Comparison of ENCODE assay signal across 36 cellular contexts in the genomic region with DNA sequence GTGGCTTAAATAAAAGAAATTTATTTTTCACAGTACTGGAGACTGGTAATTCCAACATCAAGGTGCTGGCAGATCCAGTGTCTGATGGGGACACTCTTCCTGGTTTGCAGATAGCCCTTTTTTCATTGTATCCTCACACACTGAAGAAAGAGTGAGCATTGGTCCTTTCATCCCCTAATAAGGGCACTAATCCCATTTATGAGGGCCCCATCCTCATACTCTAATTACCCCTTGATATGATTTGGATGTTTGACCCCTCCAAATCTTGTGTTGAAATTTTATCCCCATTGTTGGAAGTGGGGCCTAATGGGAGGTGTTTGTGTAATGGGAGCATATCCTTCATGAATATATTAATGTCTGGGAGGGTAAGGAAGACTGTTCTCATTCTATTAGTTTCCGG. TPM values are rescaled to one million over a fixed set of nuclear protein-coding genes. Genes with fewer than 3 reads are reported as not detected.
"Had no signal": no experiment of that assay in that cellular context is flagged by ENCODE, and none has a peak within 500 bp of the region (broad histone marks: within the 10 kb centered on the region; RNA-seq: fewer than 3 reads in every experiment).

No MANE protein-coding gene starts in this region.

- H3K27me3 ChIP-seq: adrenal gland, body of pancreas, brain microvascular endothelial cell, breast epithelium had no signal

- ATAC-seq: activated CD8-positive, alpha-beta T cell treated with anti-CD3 and anti-CD28 coated beads for 36 hours; activated naive CD4-positive, alpha-beta T cell treated with anti-CD3 and anti-CD28 coated beads, Interleukin-2, amount 50 U/mL, for 72 hours; activated T-cell treated with anti-CD3 and anti-CD28 coated beads, Interleukin-2, amount 50 U/mL, for 4 hours; activated T-cell treated with anti-CD3 and anti-CD28 coated beads, Interleukin-2, amount 50 U/mL, for 72 hours; activated T-helper 17 cell treated with anti-CD3 and anti-CD28 coated beads, Interleukin-2, amount 50 U/mL, for 72 hours; body of pancreas had no signal

- DNase-seq: activated B cell treated with CpG ODN at 0.5 μM for 24 hours; activated CD4-positive, alpha-beta memory T cell treated with anti-CD3 and anti-CD28 coated beads for 36 hours; activated CD4-positive, alpha-beta T cell treated with anti-CD3 and anti-CD28 coated beads for 4 hours; activated CD4-positive, alpha-beta T cell treated with anti-CD3 and anti-CD28 coated beads, Interleukin-2, amount 10 ng/mL, durations not matched to agents 24 days and 14 days; activated CD4-positive, alpha-beta T cell treated with anti-CD3 and anti-CD28 coated beads, Interleukin-2, amount 50 U/mL, for 1 hour; activated CD4-positive, alpha-beta T cell treated with anti-CD3 and anti-CD28 coated beads, Interleukin-2, amount 50 U/mL, for 4 hours; activated CD4-positive, CD25-positive, alpha-beta regulatory T cell treated with anti-CD3 and anti-CD28 coated beads, Interleukin-2, amount 50 U/mL, for 72 hours; activated CD8-positive, alpha-beta memory T cell treated with anti-CD3 and anti-CD28 coated beads, Interleukin-2, amount 50 U/mL, for 4 hours; activated CD8-positive, alpha-beta T cell treated with anti-CD3 and anti-CD28 coated beads for 36 hours; activated effector memory CD4-positive, alpha-beta T cell treated with anti-CD3 and anti-CD28 coated beads, Interleukin-2, amount 50 U/mL, for 16 hours; activated gamma-delta T cell treated with Interleukin-2 at 50 U/mL for 16 hours; activated naive CD4-positive, alpha-beta T cell; activated naive CD4-positive, alpha-beta T cell treated with anti-CD3 and anti-CD28 coated beads for 36 hours; activated naive CD4-positive, alpha-beta T cell treated with anti-CD3 and anti-CD28 coated beads, Interleukin-2, amount 50 U/mL, for 16 hours; activated naive CD8-positive, alpha-beta T cell treated with anti-CD3 and anti-CD28 coated beads for 36 hours; activated T-cell treated with anti-CD3 and anti-CD28 coated beads for 4 hours; activated T-cell treated with anti-CD3 and anti-CD28 coated beads, Interleukin-2, amount 50 U/mL, for 1 hour; activated T-cell treated with anti-CD3 and anti-CD28 coated beads, Interleukin-2, amount 50 U/mL, for 4 hours; activated T-cell treated with anti-CD3 and anti-CD28 coated beads, Interleukin-2, amount 50 U/mL, for 72 hours; adrenal gland; amniotic stem cell; aorta; body of pancreas; brain microvascular endothelial cell; central memory CD4-positive, alpha-beta T cell; T-helper 1 cell; T-helper 2 cell; T-helper 9 cell had no signal

- H3K4me1 ChIP-seq: adrenal gland, breast epithelium had no signal

- H3K27ac ChIP-seq: adrenal gland, body of pancreas, brain microvascular endothelial cell, breast epithelium, VCaP had no signal

- H3K4me3 ChIP-seq: adrenal gland, body of pancreas, breast epithelium had no signal

- H3K36me3 ChIP-seq: adrenal gland, brain microvascular endothelial cell, breast epithelium had no signal

- FAIRE-seq: astrocyte, TTC549 had no signal

RNA-seq across cellular contexts. Expression of a gene that starts 9.4 kb away (rescaled TPM):
- total RNA-seq: activated B cell treated with CpG ODN at 0.5 μM for 24 hours; activated CD4-positive, alpha-beta memory T cell treated with anti-CD3 and anti-CD28 coated beads for 36 hours; activated CD4-positive, alpha-beta T cell treated with anti-CD3 and anti-CD28 coated beads, Interleukin-2, amount 10 ng/mL, durations not matched to agents 24 days and 14 days; activated CD8-positive, alpha-beta memory T cell treated with anti-CD3 and anti-CD28 coated beads for 36 hours; activated CD8-positive, alpha-beta T cell treated with anti-CD3 and anti-CD28 coated beads for 36 hours; activated naive CD4-positive, alpha-beta T cell treated with anti-CD3 and anti-CD28 coated beads for 36 hours; activated naive CD4-positive, alpha-beta T cell treated with anti-CD3 and anti-CD28 coated beads, Interleukin-2, amount 50 U/mL, for 72 hours; activated naive CD8-positive, alpha-beta T cell treated with anti-CD3 and anti-CD28 coated beads for 36 hours; activated T-cell treated with anti-CD3 and anti-CD28 coated beads, Interleukin-2, amount 50 U/mL, for 72 hours; activated T-helper 1 cell treated with anti-CD3 and anti-CD28 coated beads, Interleukin-12 subunit alpha, Interleukin-12 subunit beta, Interleukin-2, Interleukin-4 antibody, amounts not matched to agents 30 ng/mL and 10 ng/mL and 1 ng/mL, durations not matched to agents 14 hours and 24 hours and 36 hours; activated T-helper 17 cell treated with anti-CD3 and anti-CD28 coated beads, Interleukin-2, amount 50 U/mL, for 72 hours had no signal
